Comparison of ENCODE assay signal across 9 cellular contexts in genomic region chr13:32261567-32261966, GRCh38. TPM values are rescaled to one million over a fixed set of nuclear protein-coding genes. Genes with fewer than 3 reads are reported as not detected.
A peak's percentile ranks its signal among the peaks of the same experiment; 100 is the strongest.
DNase-seq lines count a peak whose midpoint lies in the region; TF ChIP-seq lines count a peak whose summit lies in the region.
"Had no signal": no experiment of that assay in that cellular context is flagged by ENCODE, and none has a peak within 500 bp of the region (broad histone marks: within the 10 kb centered on the region; RNA-seq: fewer than 3 reads in every experiment).

No MANE protein-coding gene starts in this region.

- DNase-seq in NCI-H446 (lab: John Stamatoyannopoulos, UW) (peak; percentile 81 to 93), dermis blood vessel endothelial cell (peak; percentile 99), tibial nerve (ENCODE audit: low spot score in 2 of 2) (peak; percentile 24 to 55), OCI-M2 (lab: John Stamatoyannopoulos, UW; ENCODE audit: unreplicated experiment) (no peak), NCI-H748 treated with DMSO at 0.1 percent for 48 hours (lab: John Stamatoyannopoulos, UW) (no peak), activated gamma-delta T cell (lab: John Stamatoyannopoulos, UW) (no peak)
- DNase-seq: activated T-cell treated with anti-CD3 and anti-CD28 coated beads, Interleukin-2, amount 50 U/mL, for 4 hours had no signal

- TF ChIP-seq EP300 in tibial nerve (IDR thresholded peaks at IDR 0.05) = peak in 1 of 2 donors; percentile 39

- H3K9me3 ChIP-seq in liver (ENCODE audit: control insufficient read depth in 4 of 4, low read length in 3 of 4) (no peaks in the 10 kb centered on the region), tibial nerve (no peaks in the 10 kb centered on the region)

- WGBS in liver = 72% methylated on average over 9 of the region's 9 CpGs
- 32 to 40% methylated on average over 9 of the region's 9 CpGs for WGBS in tibial nerve, 2 donors

- H3K4me3 ChIP-seq in liver (ENCODE audit: low read depth in 1 of 3, low read length in 3 of 3) (no peak overlapping the region), tibial nerve (no peak overlapping the region)
- H3K4me3 ChIP-seq: skin epidermis had no signal

- no peak for TF ChIP-seq RAD21 in liver (IDR thresholded peaks at IDR 0.05)

- peaks cover 3 to 20% (median 10%) of the 10 kb centered on the region in 4 donors for H3K4me1 ChIP-seq in liver (ENCODE audit: control insufficient read depth in 4 of 4, insufficient read depth in 4 of 4, low read length in 3 of 4)
- peaks cover 0 to 47% (median 12%) of the 10 kb centered on the region in 4 donors for H3K4me1 ChIP-seq in tibial nerve

- TF ChIP-seq POLR2A in tibial nerve (IDR thresholded peaks at IDR 0.05) = no peak

- H3K27ac ChIP-seq in liver (ENCODE audit: low read depth in 1 of 2, low read length in 2 of 2) = peak overlapping the region; percentile 16 to 40
- peak overlapping the region in 3 of 4 donors; percentile 10 to 78 (median 74) for H3K27ac ChIP-seq in tibial nerve

- H3K9ac ChIP-seq in liver (ENCODE audit: low read depth in 1 of 2, low read length in 2 of 2) = no peak overlapping the region

- H3K36me3 ChIP-seq in liver (ENCODE audit: control insufficient read depth in 4 of 4, insufficient read depth in 3 of 4, low read depth in 1 of 4, low read length in 3 of 4) (peaks cover 0 to 31% (median 12%) of the 10 kb centered on the region in 4 donors), tibial nerve (peaks cover 0 to 12% (median 0%) of the 10 kb centered on the region in 3 donors)

- TF ChIP-seq CTCF in liver (IDR thresholded peaks at IDR 0.05; ENCODE audit: low read depth, low read length, missing input control) (no peak), tibial nerve (IDR thresholded peaks at IDR 0.05) (no peak)

- H3K27me3 ChIP-seq in liver (ENCODE audit: control insufficient read depth in 4 of 4, insufficient read depth in 4 of 4, low read length in 3 of 4) (no peaks in the 10 kb centered on the region), tibial nerve (no peaks in the 10 kb centered on the region)

TF ChIP-seq in liver, 16 proteins besides CTCF, POLR2A, EP300 and RAD21:
- TF ChIP-seq NR2F2 (IDR thresholded peaks at IDR 0.05) (no peak), HNF4G (IDR thresholded peaks at IDR 0.05) (no peak), SP1 (IDR thresholded peaks at IDR 0.05) (no peak), JUND (IDR thresholded peaks at IDR 0.05) (peak; percentile 27 to 43), ATF3 (IDR thresholded peaks at IDR 0.05) (no peak), REST (IDR thresholded peaks at IDR 0.05) (no peak)

RNA-seq across cellular contexts. Expression of gene ZAR1L, which starts 53.6 kb away (rescaled TPM):
- total RNA-seq in dermis blood vessel endothelial cell (not detected in 2 replicates), liver (not detected), tibial nerve (under 1 TPM in 1 of 4 donors, not detected in 3; 0.42 TPM)
- not detected for polyA plus RNA-seq in liver
- total RNA-seq: activated T-cell treated with anti-CD3 and anti-CD28 coated beads, Interleukin-2, amount 50 U/mL, for 4 hours had no signal

RNA-seq across cellular contexts. Expression of gene BRCA2, which starts 53.7 kb away (rescaled TPM):
- total RNA-seq in dermis blood vessel endothelial cell (4.6 and 13.2 TPM in 2 replicates), liver (10 to 100 TPM in 1 of 2 donors, under 1 TPM in 1; 0.84 to 10.8 TPM), tibial nerve (1 to 10 TPM in 2 of 4 donors, under 1 TPM in 2; 0.39 to 5.4 (median 2.1) TPM)
- polyA plus RNA-seq in liver = under 1 TPM; 0.39 to 0.88 TPM

Comparison
In these comparisons a context has a peak if more than half of its experiments do, and no peak if none do; other contexts are left out.
1. DNase-seq: peak in NCI-H446 (2 of 2), dermis blood vessel endothelial cell (single experiment) and tibial nerve (2 of 2); none in OCI-M2 (single experiment), NCI-H748 treated with DMSO at 0.1 percent for 48 hours (single experiment) and activated gamma-delta T cell (single experiment).